8 cellular contexts compared by ENCODE assay signal in genomic region chr3:173395412-173396181, GRCh38. TPM values are rescaled to one million over a fixed set of nuclear protein-coding genes. Genes with fewer than 3 reads are reported as not detected.
DNase-seq lines count a peak whose midpoint lies in the region; ATAC-seq and TF ChIP-seq lines count a peak whose summit lies in the region.

No MANE protein-coding gene starts in this region.

- H3K4me1 ChIP-seq in NT2/D1 (ENCODE audit: insufficient read depth, insufficient read length), result no peaks in the 10 kb centered on the region
- H3K4me1 ChIP-seq in adrenal gland (replicated peaks in 1 of 2), result peaks cover 17 to 18% of the 10 kb centered on the region in 2 donors
- H3K4me1 ChIP-seq in vagina, result peaks cover 5% of the 10 kb centered on the region

- H3K4me3 ChIP-seq in NT2/D1 (ENCODE audit: insufficient read length, low read depth) (peak overlapping the region; percentile 82), adrenal gland (peak overlapping the region in 2 of 4 donors; percentile 49 to 59), vagina (peak overlapping the region; percentile 71 to 73)

- TF ChIP-seq POLR2A in adrenal gland (IDR thresholded peaks at IDR 0.05) (peak in 1 of 2 donors; percentile 46), vagina (IDR thresholded peaks at IDR 0.05) (peak in 1 of 2 donors; percentile 63)

- intact Hi-C loops in adrenal gland (cut with DNase I), result no loop called here
- intact Hi-C loops in head of caudate nucleus (cut with DNase I), result loop anchor here (10.0 kb wide), 1 partner anchor 519 kb away; no protein-coding TSS in a partner anchor
- intact Hi-C loops in vagina (cut with DNase I), result no loop called here

- peak; percentile 84 for ATAC-seq in GM21619 (IDR thresholded peaks at IDR 0.05; ENCODE audit: unreplicated experiment)

- H3K27ac ChIP-seq in adrenal gland, result peak overlapping the region in 2 of 5 donors; percentile 66 to 73
- peak overlapping the region; percentile 87 for H3K27ac ChIP-seq in vagina

- H3K27me3 ChIP-seq in NT2/D1 (ENCODE audit: insufficient read depth, insufficient read length) (peaks cover 55% of the 10 kb centered on the region), adrenal gland (no peaks in the 10 kb centered on the region), vagina (no peaks in the 10 kb centered on the region)

- peak overlapping the region; percentile 83 for H3K9ac ChIP-seq in NT2/D1 (ENCODE audit: insufficient read length, low read depth)

- WGBS in adrenal gland, 4 donors, result 0 to 2% (median 1%) methylated on average over 39 to 70 of the region's 71 CpGs

- no peaks in the 10 kb centered on the region for H3K36me3 ChIP-seq in NT2/D1 (ENCODE audit: insufficient read depth, insufficient read length, low read length)
- H3K36me3 ChIP-seq in adrenal gland (replicated peaks in 1 of 2), result no peaks in the 10 kb centered on the region
- H3K36me3 ChIP-seq in vagina, result no peaks in the 10 kb centered on the region

- H3K9me3 ChIP-seq in NT2/D1 (ENCODE audit: insufficient read depth, low read length) (no peaks in the 10 kb centered on the region), adrenal gland (replicated peaks in 1 of 3) (no peaks in the 10 kb centered on the region), vagina (no peaks in the 10 kb centered on the region)

- DNase-seq in EH (ENCODE audit: low read depth) (peak; percentile 95), HuH-7 (ENCODE audit: low spot score) (peak; percentile 59), NT2/D1 (ENCODE audit: low read depth, low spot score) (peak; percentile 77), adrenal gland (peak; percentile 55 to 91 (median 71)), head of caudate nucleus (peak; percentile 71 to 96 (median 91)), non-pigmented ciliary epithelial cell (ENCODE audit: low read depth) (peak; percentile 23), vagina (ENCODE audit: extremely low spot score in 2 of 2) (peak in 1 of 2 donors; percentile 95)

- TF ChIP-seq CTCF in adrenal gland (IDR thresholded peaks at IDR 0.05) (no peak), vagina (IDR thresholded peaks at IDR 0.05) (no peak)

RNA-seq across cellular contexts. Expression of gene NLGN1, which starts 1.9 kb away (rescaled TPM):
- total RNA-seq in adrenal gland (1 to 10 TPM in 3 of 8 donors, under 1 TPM in 5; 0.30 to 3.7 (median 0.84) TPM), vagina (4.7 TPM)
- 1 to 10 TPM in 1 of 3 donors, under 1 TPM in 2; 0.13 to 2.0 (median 0.64) TPM for polyA plus RNA-seq in adrenal gland
